20 cellular contexts compared by ENCODE assay signal in genomic region chr3:113499081-113499480, GRCh38. TPM values are rescaled to one million over a fixed set of nuclear protein-coding genes. Genes with fewer than 3 reads are reported as not detected.
DNase-seq lines count a peak whose midpoint lies in the region; FAIRE-seq and TF ChIP-seq lines count a peak whose summit lies in the region.
"Had no signal": no experiment of that assay in that cellular context is flagged by ENCODE, and none has a peak within 500 bp of the region (broad histone marks: within the 10 kb centered on the region; RNA-seq: fewer than 3 reads in every experiment).

No MANE protein-coding gene starts in this region.

- POLR2A ChIA-PET in OCI-LY7 (lab: Charles Lee): interaction anchor here (0.6 to 1.2 kb wide), 2 partner anchors 14 to 56 kb away, joined by 3 to 5 read pairs; no protein-coding TSS in a partner anchor

- no peak overlapping the region for H3K4me2 ChIP-seq in OCI-LY7 (ENCODE audit: low read length)
- H3K4me2 ChIP-seq: BLaER1, KMS-11 had no signal

- H3K9me3 ChIP-seq in SJCRH30 (replicated peaks): no peaks in the 10 kb centered on the region
- no peaks in the 10 kb centered on the region for H3K9me3 ChIP-seq in OCI-LY7 (ENCODE audit: low read length)
- H3K9me3 ChIP-seq: BLaER1 had no signal

- H3K4me1 ChIP-seq in ACC112 (ENCODE audit: control insufficient read depth, insufficient read depth, low read length, unreplicated experiment) (peaks cover 18% of the 10 kb centered on the region), SJCRH30 (peaks cover 13% of the 10 kb centered on the region), OCI-LY7 (ENCODE audit: insufficient read depth, low read length, poor library complexity, severe bottlenecking) (no peaks in the 10 kb centered on the region)
- H3K4me1 ChIP-seq: BLaER1 had no signal

- CTCF ChIA-PET in OCI-LY7 (lab: Charles Lee; ENCODE audit: unreplicated experiment): interaction anchor here (0.6 kb wide), 1 partner anchor 65 kb away, joined by 3 read pairs; no protein-coding TSS in a partner anchor

- TF ChIP-seq CTCF in GM10266 (IDR thresholded peaks at IDR 0.05; ENCODE audit: control insufficient read depth, insufficient read depth, low read depth, missing control alignments) (no peak), OCI-LY7 (conservative IDR thresholded peaks at IDR 0.05; ENCODE audit: low read length) (no peak)

- H2AFZ ChIP-seq in ACC112 (ENCODE audit: low read length, unreplicated experiment) (no peak overlapping the region), OCI-LY7 (ENCODE audit: low read length) (no peak overlapping the region)

- intact Hi-C loops in OCI-LY7 (cut with micrococcal nuclease; ENCODE audit: unreplicated experiment): loop anchor here (5.0 to 10.0 kb wide), 2 partner anchors 238 to 416 kb away; no protein-coding TSS in a partner anchor

- H3K9me2 ChIP-seq in OCI-LY7 (ENCODE audit: insufficient read depth, low read length): no peaks in the 10 kb centered on the region

- H3K79me2 ChIP-seq in ACC112 (ENCODE audit: control insufficient read depth, insufficient read depth, low read length, unreplicated experiment): no peaks in the 10 kb centered on the region
- no peaks in the 10 kb centered on the region for H3K79me2 ChIP-seq in OCI-LY7 (ENCODE audit: insufficient read depth, low read depth, low read length)

- no peaks in the 10 kb centered on the region for H4K20me1 ChIP-seq in OCI-LY7 (ENCODE audit: insufficient read depth, low read length)
- H4K20me1 ChIP-seq: BLaER1 had no signal

- no TSS peak for BruUV-seq in OCI-LY7 (replicated peaks; lab: Mats Ljungman, UMichigan)

- H3K27ac ChIP-seq in ACC112 (ENCODE audit: low read depth, low read length) (peak overlapping the region; percentile 71), SJCRH30 (peak overlapping the region; percentile 50; the same call in 1 of the 2 replicates), substantia nigra (ENCODE audit: low read depth, low read length, poor library complexity, severe bottlenecking) (no peak overlapping the region), OCI-LY7 (ENCODE audit: low read depth, low read length, poor library complexity, severe bottlenecking) (no peak overlapping the region)
- H3K27ac ChIP-seq: BLaER1, KMS-11 had no signal

- FAIRE-seq in colon (lab: Jason Lieb, UNC): peak; percentile 14
- FAIRE-seq: GM12878 had no signal

- no peak overlapping the region for H3K4me3 ChIP-seq in ACC112 (ENCODE audit: low read depth, low read length)
- H3K4me3 ChIP-seq in SJCRH30: no peak overlapping the region
- no peak overlapping the region for H3K4me3 ChIP-seq in OCI-LY7 (ENCODE audit: low read depth, low read length, poor library complexity, severe bottlenecking)
- H3K4me3 ChIP-seq: BLaER1, GM12878 had no signal

- DNase-seq in SJCRH30 (no peak), non-pigmented ciliary epithelial cell (ENCODE audit: low read depth) (peak; percentile 36), middle frontal gyrus (ENCODE audit: extremely low spot score, low spot score) (no peak), substantia nigra (lab: John Stamatoyannopoulos, UW) (no peak), GM10266 (ENCODE audit: extremely low spot score) (no peak), OCI-LY7 (ENCODE audit: low spot score) (no peak)
- DNase-seq: 8988T; CD4-positive, alpha-beta memory T cell; DMS153; GF-D8; NCI-H1417; NCI-H187 treated with DMSO at 0.1 percent for 48 hours; NCI-H524; NCI-H82 had no signal

- peaks cover 3% of the 10 kb centered on the region; the same call in 1 of the 2 replicates for H3K36me3 ChIP-seq in ACC112 (ENCODE audit: insufficient read depth, low read length)
- no peaks in the 10 kb centered on the region for H3K36me3 ChIP-seq in SJCRH30
- peaks cover 35% of the 10 kb centered on the region for H3K36me3 ChIP-seq in OCI-LY7 (ENCODE audit: insufficient read depth, low read length)

- H3K27me3 ChIP-seq in ACC112 (ENCODE audit: insufficient read depth, low read length) (no peaks in the 10 kb centered on the region), SJCRH30 (no peaks in the 10 kb centered on the region)
- H3K27me3 ChIP-seq: BLaER1 had no signal

RNA-seq across cellular contexts. Expression of gene SPICE1, which starts 15.9 kb away (rescaled TPM):
- 14.8 and 19.7 TPM in 2 replicates for total RNA-seq in SJCRH30 (2014; rRNA removed; shearing (Covaris generic))
- 14.7 and 16.5 TPM in 2 replicates for total RNA-seq in OCI-LY7 (2014; rRNA removed; shearing (Covaris generic))
- total RNA-seq in OCI-LY7 (2022): 21.5 and 21.9 TPM in 2 replicates

RNA-seq across cellular contexts. Expression of gene SIDT1, which starts 33.3 kb away (rescaled TPM):
- 0.20 and 0.42 TPM in 2 replicates for total RNA-seq in SJCRH30 (2014; rRNA removed; shearing (Covaris generic))
- 10.3 and 10.4 TPM in 2 replicates for total RNA-seq in OCI-LY7 (2014; rRNA removed; shearing (Covaris generic))
- 7.3 and 8.6 TPM in 2 replicates for total RNA-seq in OCI-LY7 (2022)
- total RNA-seq: H4 had no signal

RNA-seq across cellular contexts. Expression of gene CFAP44, which starts 57.8 kb away (rescaled TPM):
- 3.1 and 5.0 TPM in 2 replicates for total RNA-seq in SJCRH30 (2014; rRNA removed; shearing (Covaris generic))
- 5.2 and 5.7 TPM in 2 replicates for total RNA-seq in OCI-LY7 (2014; rRNA removed; shearing (Covaris generic))
- total RNA-seq in OCI-LY7 (2022): 5.6 and 7.2 TPM in 2 replicates

Comparison
In these comparisons a context has a peak if more than half of its experiments do, and no peak if none do; other contexts are left out.
1. H3K27ac ChIP-seq: peak in ACC112 (single experiment) and SJCRH30 (single experiment); none in substantia nigra (single experiment) and OCI-LY7 (single experiment).